28 cellular contexts compared by ENCODE assay signal in genomic region chr16:50762241-50762640, GRCh38. TPM values are rescaled to one million over a fixed set of nuclear protein-coding genes. Genes with fewer than 3 reads are reported as not detected.
DNase-seq lines count a peak whose midpoint lies in the region; ATAC-seq and TF ChIP-seq lines count a peak whose summit lies in the region.
"Had no signal": no experiment of that assay in that cellular context is flagged by ENCODE, and none has a peak within 500 bp of the region (broad histone marks: within the 10 kb centered on the region; RNA-seq: fewer than 3 reads in every experiment).

No MANE protein-coding gene starts in this region.

- no peaks in the 10 kb centered on the region for H3K27me3 Mint-ChIP-seq in activated CD8-positive, alpha-beta memory T cell treated with anti-CD3 and anti-CD28 coated beads, Interleukin-2, amount 10 ng/mL, durations not matched to agents 7 days and 5 days
- H3K27me3 Mint-ChIP-seq in natural killer cell (ENCODE audit: low read depth in 2 of 2): no peaks in the 10 kb centered on the region

- peaks cover 74% of the 10 kb centered on the region for H3K4me1 Mint-ChIP-seq in activated CD8-positive, alpha-beta memory T cell treated with anti-CD3 and anti-CD28 coated beads, Interleukin-2, amount 10 ng/mL, durations not matched to agents 7 days and 5 days
- peaks cover 79% of the 10 kb centered on the region in 2 donors for H3K4me1 Mint-ChIP-seq in natural killer cell

- peaks cover 72% of the 10 kb centered on the region for H3K36me3 Mint-ChIP-seq in activated CD8-positive, alpha-beta memory T cell treated with anti-CD3 and anti-CD28 coated beads, Interleukin-2, amount 10 ng/mL, durations not matched to agents 7 days and 5 days
- H3K36me3 Mint-ChIP-seq in natural killer cell: peaks cover 17% of the 10 kb centered on the region

- no peak for TF ChIP-seq CTCF in natural killer cell (IDR thresholded peaks at IDR 0.05)

- CTCF ChIA-PET in activated CD8-positive, alpha-beta memory T cell treated with anti-CD3 and anti-CD28 coated beads, Interleukin-2, amount 10 ng/mL, durations not matched to agents 7 days and 5 days (lab: Charles Lee): interaction anchor here (1.0 kb wide), 1 partner anchor 14 kb away, joined by 3 read pairs; no protein-coding TSS in a partner anchor

- no peak for ATAC-seq in activated CD8-positive, alpha-beta memory T cell treated with anti-CD3 and anti-CD28 coated beads, Interleukin-2, amount 10 ng/mL, durations not matched to agents 7 days and 5 days
- no peak for ATAC-seq in natural killer cell
- ATAC-seq in SK-N-SH treated with all-trans-retinoic acid at 6 μM for 48 hours: no peak
- ATAC-seq: body of pancreas, mucosa of descending colon, pancreas had no signal

- H3K27ac Mint-ChIP-seq in activated CD8-positive, alpha-beta memory T cell treated with anti-CD3 and anti-CD28 coated beads, Interleukin-2, amount 10 ng/mL, durations not matched to agents 7 days and 5 days: peak overlapping the region; percentile 1
- H3K27ac Mint-ChIP-seq in natural killer cell: peak overlapping the region; percentile 7 to 45

- no peak for DNase-seq in activated CD8-positive, alpha-beta memory T cell treated with anti-CD3 and anti-CD28 coated beads, Interleukin-2, amount 10 ng/mL, durations not matched to agents 7 days and 5 days
- DNase-seq in activated CD8-positive, alpha-beta memory T cell treated with anti-CD3 and anti-CD28 coated beads, Interleukin-2, amount 50 U/mL, for 48 hours: no peak
- DNase-seq in EH (ENCODE audit: low read depth) (peak; percentile 21), epithelial cell of prostate (ENCODE audit: low read depth, low spot score) (no peak), natural killer cell (no peak), A172 (ENCODE audit: low spot score) (no peak), Kasumi-1 (lab: John Stamatoyannopoulos, UW) (no peak)
- DNase-seq: activated CD4-positive, CD25-positive, alpha-beta regulatory T cell; activated effector memory CD4-positive, alpha-beta T cell treated with anti-CD3 and anti-CD28 coated beads, Interleukin-2, amount 50 U/mL, for 16 hours; adrenal gland; body of pancreas; cerebellar nuclear complex; HCEC 1CT; heart left ventricle; mucosa of descending colon; NCI-H1417; NCI-H2081 treated with DMSO at 0.1 percent for 48 hours; NCI-H345; pancreas; Peyer's patch; SHP77 treated with DMSO at 0.1 percent for 48 hours; small intestine; SW 1271; transverse colon had no signal

- peaks cover 11% of the 10 kb centered on the region for H3K9me3 Mint-ChIP-seq in activated CD8-positive, alpha-beta memory T cell treated with anti-CD3 and anti-CD28 coated beads, Interleukin-2, amount 10 ng/mL, durations not matched to agents 7 days and 5 days (ENCODE audit: low read depth)
- H3K9me3 Mint-ChIP-seq in natural killer cell: peaks cover 0 to 6% of the 10 kb centered on the region in 2 donors

- intact Hi-C loops in natural killer cell (cut with micrococcal nuclease): no loop called here

- peak overlapping the region; percentile 80 for H3K27ac ChIP-seq in epithelial cell of prostate
- H3K27ac ChIP-seq: adrenal gland, BLaER1, body of pancreas, heart left ventricle, KMS-11, pancreas, Peyer's patch, transverse colon had no signal

- H3K4me3 Mint-ChIP-seq in activated CD8-positive, alpha-beta memory T cell treated with anti-CD3 and anti-CD28 coated beads, Interleukin-2, amount 10 ng/mL, durations not matched to agents 7 days and 5 days: no peak overlapping the region
- peak overlapping the region; percentile 49 for H3K4me3 Mint-ChIP-seq in natural killer cell
- H3K4me3 Mint-ChIP-seq: neural crest cell had no signal

TF ChIP-seq in SK-N-SH treated with all-trans-retinoic acid at 6 μM for 48 hours, 23 proteins besides CTCF, POLR2A, EP300 and RAD21:
- TF ChIP-seq ZNF70 (CRISPR knock-in tag; IDR thresholded peaks at IDR 0.05): no peak
- no peak for TF ChIP-seq PATZ1 (CRISPR knock-in tag; IDR thresholded peaks at IDR 0.05; ENCODE audit: borderline replicate concordance)
- TF ChIP-seq ZNF8 (CRISPR knock-in tag; IDR thresholded peaks at IDR 0.05): no peak
- no peak for TF ChIP-seq GLIS3 (CRISPR knock-in tag; IDR thresholded peaks at IDR 0.05)
- no peak for TF ChIP-seq OSR1 (CRISPR knock-in tag; IDR thresholded peaks at IDR 0.05)
- no peak for TF ChIP-seq SNAI2 (CRISPR knock-in tag; IDR thresholded peaks at IDR 0.05)
- no peak for TF ChIP-seq TCF4 (CRISPR knock-in tag; IDR thresholded peaks at IDR 0.05; ENCODE audit: borderline replicate concordance)
- no peak for TF ChIP-seq ISL1 (CRISPR knock-in tag; IDR thresholded peaks at IDR 0.05)
- TF ChIP-seq CSDC2 (CRISPR knock-in tag; IDR thresholded peaks at IDR 0.05): no peak
- TF ChIP-seq ZFP3 (CRISPR knock-in tag; IDR thresholded peaks at IDR 0.05): no peak

RNA-seq across cellular contexts. Expression of gene CYLD, which starts 20.4 kb away (rescaled TPM):
- 100 to 1,000 TPM; 135 to 195 TPM for total RNA-seq in activated CD8-positive, alpha-beta memory T cell treated with anti-CD3 and anti-CD28 coated beads, Interleukin-2, amount 10 ng/mL, durations not matched to agents 7 days and 5 days
- 100 to 1,000 TPM; 227 to 246 (median 236) TPM for total RNA-seq in natural killer cell
- 76.8 and 83.4 TPM in 2 replicates for total RNA-seq in A172 (2014; rRNA removed; shearing (Covaris generic))
